In genomic region chr10:133314911-133315310, GRCh38 we compare ENCODE assay signal across 27 cellular contexts. TPM values are rescaled to one million over a fixed set of nuclear protein-coding genes. Genes with fewer than 3 reads are reported as not detected.
DNase-seq lines count a peak whose midpoint lies in the region; ATAC-seq, FAIRE-seq and TF ChIP-seq lines count a peak whose summit lies in the region.
"Had no signal": no experiment of that assay in that cellular context is flagged by ENCODE, and none has a peak within 500 bp of the region (broad histone marks: within the 10 kb centered on the region; RNA-seq: fewer than 3 reads in every experiment).

No MANE protein-coding gene starts in this region.

- H3K4me3 Mint-ChIP-seq in brain = peak overlapping the region in 2 of 5 experiments; percentile 32 to 35
- H3K4me3 Mint-ChIP-seq: GM23338, HFFc6 had no signal

- H3K36me3 Mint-ChIP-seq in brain = peaks cover 11% of the 10 kb centered on the region

- H3K4me3 ChIP-seq in kidney (ENCODE audit: low read length in 2 of 2) (no peak overlapping the region), aorta (ENCODE audit: low read length in 2 of 2) (no peak overlapping the region), pancreas (no peak overlapping the region), Peyer's patch (no peak overlapping the region)
- H3K4me3 ChIP-seq: GM12878, GM23338, HAP-1, MG63, SK-N-MC had no signal

- intact Hi-C loops in kidney (cut with DNase I) (no loop called here), aorta (cut with DNase I) (loop anchor here in 1 of 2 donors (5.0 kb wide), 1 partner anchor 57 kb away; the partner anchor contains the start of gene ECHS1), pancreas (cut with DNase I) (no loop called here), posterior vena cava (cut with DNase I) (no loop called here)

- H3K9ac ChIP-seq in kidney (ENCODE audit: low read length in 2 of 2) = no peak overlapping the region

- no peaks in the 10 kb centered on the region for H3K27me3 ChIP-seq in aorta (ENCODE audit: control insufficient read depth in 1 of 2, insufficient read depth in 2 of 2, low read length in 1 of 2)
- no peaks in the 10 kb centered on the region for H3K27me3 ChIP-seq in pancreas
- H3K27me3 ChIP-seq in Peyer's patch = no peaks in the 10 kb centered on the region
- H3K27me3 ChIP-seq: MG63 had no signal

- FAIRE-seq in kidney (lab: Jason Lieb, UNC) (no peak), pancreas (lab: Jason Lieb, UNC) (no peak)
- FAIRE-seq: A204.1, GM12878 had no signal

- peak overlapping the region in 4 of 5 experiments; percentile 13 to 88 (median 49) for H3K27ac Mint-ChIP-seq in brain
- H3K27ac Mint-ChIP-seq: GM23338, HFFc6 had no signal

- TF ChIP-seq POLR2A in Peyer's patch (IDR thresholded peaks at IDR 0.05) = no peak

- H3K9me3 Mint-ChIP-seq in brain = peaks cover 0 to under 1% (median 0%) of the 10 kb centered on the region in 5 experiments
- H3K9me3 Mint-ChIP-seq: CD4-positive, alpha-beta memory T cell; GM23338 had no signal

- H3K27me3 Mint-ChIP-seq in brain = no peaks in the 10 kb centered on the region

- 85 to 86% methylated on average over 12 of the region's 12 CpGs for WGBS in aorta, 2 donors
- 87 to 91% methylated on average over 12 of the region's 12 CpGs for WGBS in pancreas, 2 donors

- H3K36me3 ChIP-seq in kidney (ENCODE audit: control insufficient read depth in 1 of 2, insufficient read depth in 2 of 2, low read length in 2 of 2) (peaks cover 0 to 16% of the 10 kb centered on the region in 2 donors), aorta (ENCODE audit: control insufficient read depth in 1 of 2, insufficient read depth in 2 of 2, low read length in 1 of 2) (peaks cover 0 to 2% of the 10 kb centered on the region in 2 donors), pancreas (peaks cover 0 to 11% (median 4%) of the 10 kb centered on the region in 3 donors), Peyer's patch (peaks cover 0 to 33% (median 0%) of the 10 kb centered on the region in 3 donors)
- H3K36me3 ChIP-seq: HAP-1 had no signal

- TF ChIP-seq CTCF in brain (conservative IDR thresholded peaks at IDR 0.05) = no peak
- no peak for TF ChIP-seq CTCF in kidney (IDR thresholded peaks at IDR 0.05; ENCODE audit: borderline replicate concordance, extremely low read depth, insufficient read depth)
- TF ChIP-seq CTCF in pancreas (IDR thresholded peaks at IDR 0.05) = no peak
- TF ChIP-seq CTCF in Peyer's patch (IDR thresholded peaks at IDR 0.05) = no peak

- H3K9me3 ChIP-seq in kidney (ENCODE audit: control insufficient read depth in 1 of 2, low read length in 2 of 2) (no peaks in the 10 kb centered on the region), aorta (ENCODE audit: control insufficient read depth, low read length) (no peaks in the 10 kb centered on the region), pancreas (no peaks in the 10 kb centered on the region), Peyer's patch (no peaks in the 10 kb centered on the region)
- H3K9me3 ChIP-seq: HAP-1, MG63 had no signal

- no peak overlapping the region for H3K27ac ChIP-seq in kidney (ENCODE audit: low read depth in 2 of 2, low read length in 2 of 2)
- H3K27ac ChIP-seq in aorta (ENCODE audit: low read depth in 1 of 2, low read length in 2 of 2) = no peak overlapping the region
- no peak overlapping the region for H3K27ac ChIP-seq in pancreas
- H3K27ac ChIP-seq in Peyer's patch = no peak overlapping the region
- H3K27ac ChIP-seq: SK-N-MC had no signal

- in situ Hi-C loops in G401 (cut with HindIII; ENCODE audit: low sequenced_read_pairs) = no loop called here

- DNase-seq in G401 (ENCODE audit: low spot score) = peak; percentile 9
- DNase-seq in kidney = peak; percentile 54
- peak; percentile 9 to 45 for DNase-seq in aorta
- DNase-seq in pancreas = no peak
- DNase-seq in Peyer's patch = no peak
- DNase-seq in posterior vena cava (ENCODE audit: low spot score) = no peak
- DNase-seq: C1 segment of cervical spinal cord; COR-L47; GDM1; HFFc6; KBM-7; MG63; NCI-H2029; NCI-H446 treated with DMSO at 0.1 percent for 48 hours; NCI-H526; NCI-H82; NK-92 treated with Interleukin-12 subunit alpha and Interleukin-12 subunit beta, amount 100 ng/mL, for 24 hours; SIG-M5 had no signal

- H3K4me1 ChIP-seq in kidney (ENCODE audit: control insufficient read depth in 1 of 2, insufficient read depth in 1 of 2, low read depth in 1 of 2, low read length in 2 of 2) (peaks cover 0 to 2% of the 10 kb centered on the region in 2 donors), aorta (ENCODE audit: control insufficient read depth in 1 of 2, insufficient read depth in 2 of 2, low read length in 2 of 2) (no peaks in the 10 kb centered on the region), pancreas (peaks cover 0 to under 1% (median under 1%) of the 10 kb centered on the region in 3 donors), Peyer's patch (peaks cover 0 to 11% (median 0%) of the 10 kb centered on the region in 4 donors)
- H3K4me1 ChIP-seq: HAP-1 had no signal

- ATAC-seq in aorta (ENCODE audit: low FRiP score) (no peak), pancreas (no peak)
- ATAC-seq: GM12878, GM23338 had no signal

- H3K4me1 Mint-ChIP-seq in brain = peaks cover 34% of the 10 kb centered on the region
- H3K4me1 Mint-ChIP-seq: GM23338 had no signal

RNA-seq across cellular contexts. Expression of gene ZNF511, which starts 6.2 kb away (rescaled TPM):
- 60.7 and 97.4 TPM in 2 replicates for total RNA-seq in G401 (2014; rRNA removed; shearing (Covaris generic))
- 39.1 TPM for polyA plus RNA-seq in brain (ENCODE audit: insufficient read depth, low read depth, low replicate concordance)
- 35.6 TPM for total RNA-seq in kidney
- polyA plus RNA-seq in kidney (ENCODE audit: insufficient read depth, low read depth, low replicate concordance) = 50.7 TPM
- total RNA-seq in aorta = 10 to 100 TPM; 18.2 to 28.5 TPM
- 10 to 100 TPM; 35.6 to 39.6 TPM for polyA plus RNA-seq in aorta
- 10 to 100 TPM; 13.3 to 18.7 (median 16.3) TPM for total RNA-seq in pancreas
- 10 to 100 TPM; 28.1 to 40.3 TPM for polyA plus RNA-seq in pancreas
- 10 to 100 TPM; 25.7 to 42.9 (median 30.5) TPM for total RNA-seq in Peyer's patch
- total RNA-seq in posterior vena cava = 10 to 100 TPM; 27.4 to 30.7 TPM

RNA-seq across cellular contexts. Expression of gene TUBGCP2, which starts 6.2 kb away (rescaled TPM):
- 71.4 and 73.3 TPM in 2 replicates for total RNA-seq in G401 (2014; rRNA removed; shearing (Covaris generic))
- polyA plus RNA-seq in brain (ENCODE audit: insufficient read depth, low read depth, low replicate concordance) (58.0 TPM), kidney (ENCODE audit: insufficient read depth, low read depth, low replicate concordance) (93.3 TPM), aorta (100 to 1,000 TPM in 1 of 2 donors, 10 to 100 TPM in 1; 11.3 to 194 TPM), pancreas (100 to 1,000 TPM in 1 of 2 donors, 10 to 100 TPM in 1; 97.5 to 161 TPM)
- total RNA-seq in kidney (61.4 TPM), aorta (10 to 100 TPM; 40.0 to 49.1 TPM), pancreas (10 to 100 TPM; 23.5 to 33.3 (median 28.9) TPM), Peyer's patch (10 to 100 TPM; 40.1 to 85.0 (median 67.8) TPM), posterior vena cava (10 to 100 TPM; 35.7 to 36.0 TPM)

RNA-seq across cellular contexts. Expression of gene CALY, which starts 21.8 kb away (rescaled TPM):
- 53.3 and 63.5 TPM in 2 replicates for total RNA-seq in G401 (2014; rRNA removed; shearing (Covaris generic))
- 52.8 TPM for polyA plus RNA-seq in brain (ENCODE audit: insufficient read depth, low read depth, low replicate concordance)
- total RNA-seq in kidney = 0.41 TPM
- polyA plus RNA-seq in kidney (ENCODE audit: insufficient read depth, low read depth, low replicate concordance) = 0.54 TPM
- not detected for total RNA-seq in aorta
- polyA plus RNA-seq in aorta = not detected
- 1 to 10 TPM in 4 of 6 donors, under 1 TPM in 2; 0.75 to 7.0 (median 2.3) TPM for total RNA-seq in pancreas
- 10 to 100 TPM in 1 of 2 donors, 1 to 10 TPM in 1; 3.7 to 17.8 TPM for polyA plus RNA-seq in pancreas
- 1 to 10 TPM in 2 of 4 donors, under 1 TPM in 1, not detected in 1; 0.88 to 1.6 (median 1.5) TPM for total RNA-seq in Peyer's patch
- not detected for total RNA-seq in posterior vena cava
- total RNA-seq: GM12878, LHCN-M2 had no signal

RNA-seq across cellular contexts. Expression of gene PRAP1, which starts 32.3 kb away (rescaled TPM):
- total RNA-seq in G401 (2014; rRNA removed; shearing (Covaris generic)) = 1.8 and 3.0 TPM in 2 replicates
- not detected for polyA plus RNA-seq in brain (ENCODE audit: insufficient read depth, low read depth, low replicate concordance)
- 1.9 TPM for total RNA-seq in kidney
- polyA plus RNA-seq in kidney (ENCODE audit: insufficient read depth, low read depth, low replicate concordance) = 557 TPM
- not detected for total RNA-seq in aorta
- 10 to 100 TPM in 1 of 2 donors, under 1 TPM in 1; 0.49 to 51.6 TPM for polyA plus RNA-seq in aorta
- not detected for total RNA-seq in pancreas
- polyA plus RNA-seq in pancreas = not detected
- total RNA-seq in Peyer's patch = 1,000 to 10,000 TPM in 3 of 4 donors, 10 to 100 TPM in 1; 52.8 to 2,204 (median 1,384) TPM
- not detected for total RNA-seq in posterior vena cava
- total RNA-seq: CD4-positive, alpha-beta memory T cell; GM12878; GM23338; HFFc6; LHCN-M2 had no signal
- polyA plus RNA-seq: AG04450; CD4-positive, alpha-beta memory T cell had no signal

RNA-seq across cellular contexts. Expression of gene ADAM8, which starts 38.2 kb away (rescaled TPM):
- 0.68 and 12.7 TPM in 2 replicates for total RNA-seq in G401 (2014; rRNA removed; shearing (Covaris generic))
- polyA plus RNA-seq in brain (ENCODE audit: insufficient read depth, low read depth, low replicate concordance) (0.15 TPM), kidney (ENCODE audit: insufficient read depth, low read depth, low replicate concordance) (3.4 TPM), aorta (1 to 10 TPM; 1.0 to 1.3 TPM), pancreas (1 to 10 TPM; 7.2 to 8.5 TPM)
- total RNA-seq in kidney (16.6 TPM), aorta (10 to 100 TPM; 11.2 to 17.0 TPM), pancreas (1 to 10 TPM; 2.0 to 9.8 (median 5.0) TPM), Peyer's patch (10 to 100 TPM in 1 of 4 donors, 1 to 10 TPM in 3; 5.4 to 12.4 (median 6.4) TPM), posterior vena cava (1 to 10 TPM; 7.0 to 9.0 TPM)

Comparison
In these comparisons a context has a peak if more than half of its experiments do, and no peak if none do; other contexts are left out.
1. DNase-seq: peak in G401 (single experiment), kidney (single experiment) and aorta (2 of 2); none in pancreas (0 of 6), Peyer's patch (0 of 3) and posterior vena cava (single experiment).